ENCODE assay signal across 29 cellular contexts in genomic region chr14:83044001-83044400, GRCh38.
"Had no signal": no experiment of that assay in that cellular context is flagged by ENCODE, and none has a peak within 500 bp of the region (broad histone marks: within the 10 kb centered on the region; RNA-seq: fewer than 3 reads in every experiment).

No MANE protein-coding gene starts in this region.

- H3K9me3 Mint-ChIP-seq: activated naive CD4-positive, alpha-beta T cell treated with anti-CD3 and anti-CD28 coated beads, Interleukin-2, amount 50 U/mL, for 24 hours; activated naive CD8-positive, alpha-beta T cell treated with anti-CD3 and anti-CD28 coated beads, Interleukin-2, amount 50 U/mL, for 24 hours had no signal

- ATAC-seq: activated CD8-positive, alpha-beta T cell treated with anti-CD3 and anti-CD28 coated beads for 36 hours; activated naive CD8-positive, alpha-beta T cell treated with anti-CD3 and anti-CD28 coated beads, Interleukin-2, amount 50 U/mL, for 24 hours; body of pancreas had no signal

- H3K4me3 ChIP-seq: adrenal gland, body of pancreas, cardiac muscle cell, colonic mucosa, esophagus squamous epithelium had no signal

- H3K36me3 ChIP-seq: adrenal gland, cardiac muscle cell, colonic mucosa, esophagus squamous epithelium had no signal

- H3K27ac ChIP-seq: adrenal gland, body of pancreas, cardiac muscle cell, colonic mucosa, esophagus squamous epithelium had no signal

- H3K27me3 ChIP-seq: adrenal gland, body of pancreas, cardiac muscle cell, colonic mucosa, esophagus squamous epithelium had no signal

- H3K27ac Mint-ChIP-seq: activated CD8-positive, alpha-beta T cell treated with anti-CD3 and anti-CD28 coated beads for 36 hours; activated naive CD4-positive, alpha-beta T cell treated with anti-CD3 and anti-CD28 coated beads for 36 hours; activated naive CD4-positive, alpha-beta T cell treated with anti-CD3 and anti-CD28 coated beads, Interleukin-2, amount 50 U/mL, for 24 hours; activated naive CD8-positive, alpha-beta T cell treated with anti-CD3 and anti-CD28 coated beads for 36 hours; activated naive CD8-positive, alpha-beta T cell treated with anti-CD3 and anti-CD28 coated beads, Interleukin-2, amount 50 U/mL, for 24 hours; activated T-helper 1 cell treated with anti-CD3 and anti-CD28 coated beads, Interleukin-12 subunit alpha, Interleukin-12 subunit beta, Interleukin-2, Interleukin-4 antibody, amounts not matched to agents 30 ng/mL and 10 ng/mL and 1 ng/mL, durations not matched to agents 14 hours and 24 hours and 36 hours; activated T-helper 2 cell treated with anti-CD3 and anti-CD28 coated beads, Interferon-gamma antibody, Interleukin-2, Interleukin-4, amounts not matched to agents 10 μg/mL and 5 μg/mL and 100 μg/mL, durations not matched to agents 14 hours and 24 hours and 36 hours had no signal

- DNase-seq: activated CD4-positive, alpha-beta T cell treated with anti-CD3 and anti-CD28 coated beads for 1 hour; activated CD4-positive, alpha-beta T cell treated with anti-CD3 and anti-CD28 coated beads for 4 hours; activated CD4-positive, alpha-beta T cell treated with anti-CD3 and anti-CD28 coated beads, Interleukin-2, amount 50 U/mL, for 1 hour; activated CD4-positive, alpha-beta T cell treated with anti-CD3 and anti-CD28 coated beads, Interleukin-2, amount 50 U/mL, for 48 hours; activated CD8-positive, alpha-beta memory T cell treated with anti-CD3 and anti-CD28 coated beads for 24 hours; activated CD8-positive, alpha-beta memory T cell treated with anti-CD3 and anti-CD28 coated beads, Interleukin-2, amount 50 U/mL, for 4 hours; activated CD8-positive, alpha-beta T cell treated with anti-CD3 and anti-CD28 coated beads for 36 hours; activated effector memory CD4-positive, alpha-beta T cell treated with anti-CD3 and anti-CD28 coated beads, Interleukin-2, amount 50 U/mL, for 16 hours; activated naive CD4-positive, alpha-beta T cell treated with anti-CD3 and anti-CD28 coated beads for 36 hours; activated naive CD8-positive, alpha-beta T cell treated with anti-CD3 and anti-CD28 coated beads for 36 hours; activated naive CD8-positive, alpha-beta T cell treated with anti-CD3 and anti-CD28 coated beads, Interleukin-2, amount 50 U/mL, for 24 hours; activated T-cell treated with anti-CD3 and anti-CD28 coated beads, Interleukin-2, amount 50 U/mL, for 1 hour; activated T-cell treated with anti-CD3 and anti-CD28 coated beads, Interleukin-2, amount 50 U/mL, for 48 hours; adrenal gland; amygdala; aorta; body of pancreas; central memory CD4-positive, alpha-beta T cell; cerebellar nuclear complex; colonic mucosa; effector CD8-positive, alpha-beta T cell; esophagus squamous epithelium; head of caudate nucleus; T-helper 2 cell had no signal

- H3K36me3 Mint-ChIP-seq: activated naive CD4-positive, alpha-beta T cell treated with anti-CD3 and anti-CD28 coated beads, Interleukin-2, amount 50 U/mL, for 24 hours; activated naive CD8-positive, alpha-beta T cell treated with anti-CD3 and anti-CD28 coated beads for 36 hours had no signal

- H3K4me1 Mint-ChIP-seq: activated naive CD4-positive, alpha-beta T cell treated with anti-CD3 and anti-CD28 coated beads, Interleukin-2, amount 50 U/mL, for 24 hours; activated naive CD8-positive, alpha-beta T cell treated with anti-CD3 and anti-CD28 coated beads for 36 hours; activated naive CD8-positive, alpha-beta T cell treated with anti-CD3 and anti-CD28 coated beads, Interleukin-2, amount 50 U/mL, for 24 hours had no signal

- H3K27me3 Mint-ChIP-seq: activated CD8-positive, alpha-beta T cell treated with anti-CD3 and anti-CD28 coated beads for 36 hours; activated naive CD4-positive, alpha-beta T cell treated with anti-CD3 and anti-CD28 coated beads, Interleukin-2, amount 50 U/mL, for 24 hours; activated naive CD8-positive, alpha-beta T cell treated with anti-CD3 and anti-CD28 coated beads for 36 hours; activated naive CD8-positive, alpha-beta T cell treated with anti-CD3 and anti-CD28 coated beads, Interleukin-2, amount 50 U/mL, for 24 hours had no signal

- H3K4me3 Mint-ChIP-seq: activated CD8-positive, alpha-beta T cell treated with anti-CD3 and anti-CD28 coated beads for 36 hours; activated naive CD4-positive, alpha-beta T cell treated with anti-CD3 and anti-CD28 coated beads for 36 hours; activated naive CD4-positive, alpha-beta T cell treated with anti-CD3 and anti-CD28 coated beads, Interleukin-2, amount 50 U/mL, for 24 hours; activated naive CD8-positive, alpha-beta T cell treated with anti-CD3 and anti-CD28 coated beads for 36 hours; activated naive CD8-positive, alpha-beta T cell treated with anti-CD3 and anti-CD28 coated beads, Interleukin-2, amount 50 U/mL, for 24 hours; activated T-helper 1 cell treated with anti-CD3 and anti-CD28 coated beads, Interleukin-12 subunit alpha, Interleukin-12 subunit beta, Interleukin-2, Interleukin-4 antibody, amounts not matched to agents 30 ng/mL and 10 ng/mL and 1 ng/mL, durations not matched to agents 14 hours and 24 hours and 36 hours had no signal

- FAIRE-seq: frontal cortex had no signal
